29 cellular contexts compared by ENCODE assay signal in genomic region chr6:29710281-29710941, GRCh38. TPM values are rescaled to one million over a fixed set of nuclear protein-coding genes. Genes with fewer than 3 reads are reported as not detected.
A peak's percentile ranks its signal among the peaks of the same experiment; 100 is the strongest.
DNase-seq lines count a peak whose midpoint lies in the region; ATAC-seq and TF ChIP-seq lines count a peak whose summit lies in the region.
"Had no signal": no experiment of that assay in that cellular context is flagged by ENCODE, and none has a peak within 500 bp of the region (broad histone marks: within the 10 kb centered on the region; RNA-seq: fewer than 3 reads in every experiment).

No MANE protein-coding gene starts in this region.

- no peak overlapping the region for H2AFZ ChIP-seq in SK-N-SH (ENCODE audit: low read depth)
- H2AFZ ChIP-seq: GM23248 had no signal

- no peaks in the 10 kb centered on the region for H3K9me3 ChIP-seq in CD4-positive, alpha-beta memory T cell (ENCODE audit: control insufficient read depth in 1 of 2, low read length in 2 of 2)
- no peaks in the 10 kb centered on the region for H3K9me3 ChIP-seq in SK-N-SH
- H3K9me3 ChIP-seq: A549, pancreas, stomach, thyroid gland, vagina had no signal

- H3K27ac ChIP-seq in CD4-positive, alpha-beta memory T cell (ENCODE audit: low read depth, low read length): no peak overlapping the region
- H3K27ac ChIP-seq in SK-N-SH (ENCODE audit: low read depth in 2 of 2, low read length in 1 of 2): no peak overlapping the region
- H3K27ac ChIP-seq: A549, epithelial cell of prostate, GM23248, pancreas, thyroid gland, vagina had no signal

- no peak for ATAC-seq in activated CD8-positive, alpha-beta T cell treated with anti-CD3 and anti-CD28 coated beads, Interleukin-2, amount 10 ng/mL, durations not matched to agents 7 days and 5 days
- no peak for ATAC-seq in naive thymus-derived CD8-positive, alpha-beta T cell
- ATAC-seq in GM19395 (IDR thresholded peaks at IDR 0.05; ENCODE audit: unreplicated experiment): no peak
- no peak for ATAC-seq in HG02870 (IDR thresholded peaks at IDR 0.05; ENCODE audit: unreplicated experiment)
- ATAC-seq: A549, pancreas, WTC11 had no signal

- WGBS in SK-N-SH (ENCODE audit: low lambda C conversion rate): 13% methylated on average over 8 of the region's 8 CpGs

- H3K27me3 Mint-ChIP-seq in CD4-positive, alpha-beta memory T cell: no peaks in the 10 kb centered on the region
- no peaks in the 10 kb centered on the region for H3K27me3 Mint-ChIP-seq in activated CD8-positive, alpha-beta T cell treated with anti-CD3 and anti-CD28 coated beads, Interleukin-2, amount 10 ng/mL, durations not matched to agents 7 days and 5 days (ENCODE audit: low read depth)
- no peaks in the 10 kb centered on the region for H3K27me3 Mint-ChIP-seq in naive thymus-derived CD8-positive, alpha-beta T cell

- H3K36me3 Mint-ChIP-seq in CD4-positive, alpha-beta memory T cell: no peaks in the 10 kb centered on the region
- peaks cover 2% of the 10 kb centered on the region for H3K36me3 Mint-ChIP-seq in activated CD8-positive, alpha-beta T cell treated with anti-CD3 and anti-CD28 coated beads, Interleukin-2, amount 10 ng/mL, durations not matched to agents 7 days and 5 days (ENCODE audit: low read depth)
- H3K36me3 Mint-ChIP-seq in naive thymus-derived CD8-positive, alpha-beta T cell: no peaks in the 10 kb centered on the region
- H3K36me3 Mint-ChIP-seq: IgD-negative memory B cell, WTC11 had no signal

- H3K9me3 Mint-ChIP-seq in CD4-positive, alpha-beta memory T cell: no peaks in the 10 kb centered on the region
- H3K9me3 Mint-ChIP-seq in activated CD8-positive, alpha-beta T cell treated with anti-CD3 and anti-CD28 coated beads, Interleukin-2, amount 10 ng/mL, durations not matched to agents 7 days and 5 days (ENCODE audit: insufficient read depth): no peaks in the 10 kb centered on the region
- H3K9me3 Mint-ChIP-seq in naive thymus-derived CD8-positive, alpha-beta T cell: no peaks in the 10 kb centered on the region
- H3K9me3 Mint-ChIP-seq: IgD-negative memory B cell, nephron progenitor cell, WTC11 had no signal

- no peak for TF ChIP-seq RAD21 in SK-N-SH (IDR thresholded peaks at IDR 0.05; ENCODE audit: low read length)

- no peaks in the 10 kb centered on the region for H3F3A ChIP-seq in SK-N-SH (replicated peaks; ENCODE audit: insufficient read depth)

- CTCF ChIA-PET in CD4-positive, alpha-beta memory T cell (lab: Charles Lee; ENCODE audit: partially characterized antibody): interaction anchor here (1.0 to 8.2 kb wide), 2 partner anchors 28 to 41 kb away, joined by 3 to 100 read pairs; no protein-coding TSS in a partner anchor
- CTCF ChIA-PET in activated CD8-positive, alpha-beta T cell treated with anti-CD3 and anti-CD28 coated beads, Interleukin-2, amount 10 ng/mL, durations not matched to agents 7 days and 5 days (lab: Charles Lee): interaction anchor here (1.2 to 4.8 kb wide), 4 partner anchors 28 to 124 kb away, joined by 4 to 27 read pairs (median 12); no protein-coding TSS in a partner anchor
- CTCF ChIA-PET in SK-N-SH (lab: Yijun Ruan, JAX): interaction anchor here (0.6 to 1.9 kb wide), 5 partner anchors 13 to 134 kb away, joined by 3 to 5 read pairs (median 4); no protein-coding TSS in a partner anchor

- peak overlapping the region; percentile 63 to 87 (median 83) for H3K27ac Mint-ChIP-seq in CD4-positive, alpha-beta memory T cell
- peak overlapping the region; percentile 73 for H3K27ac Mint-ChIP-seq in activated CD8-positive, alpha-beta T cell treated with anti-CD3 and anti-CD28 coated beads, Interleukin-2, amount 10 ng/mL, durations not matched to agents 7 days and 5 days
- peak overlapping the region in 9 of 10 donors; percentile 47 to 91 (median 89) for H3K27ac Mint-ChIP-seq in naive thymus-derived CD8-positive, alpha-beta T cell
- H3K27ac Mint-ChIP-seq: nephron progenitor cell, WTC11 had no signal

- peak overlapping the region in 7 of 8 donors; percentile 5 to 78 (median 48) for H3K4me3 Mint-ChIP-seq in CD4-positive, alpha-beta memory T cell
- H3K4me3 Mint-ChIP-seq in activated CD8-positive, alpha-beta T cell treated with anti-CD3 and anti-CD28 coated beads, Interleukin-2, amount 10 ng/mL, durations not matched to agents 7 days and 5 days: no peak overlapping the region
- peak overlapping the region in 8 of 10 donors; percentile 39 to 78 (median 64) for H3K4me3 Mint-ChIP-seq in naive thymus-derived CD8-positive, alpha-beta T cell
- H3K4me3 Mint-ChIP-seq: IgD-negative memory B cell, nephron progenitor cell, WTC11 had no signal

- peaks cover 72% of the 10 kb centered on the region for H3K4me1 ChIP-seq in CD4-positive, alpha-beta memory T cell (ENCODE audit: insufficient read depth, low read length)
- H3K4me1 ChIP-seq in SK-N-SH (ENCODE audit: control insufficient read depth in 1 of 2, insufficient read depth in 2 of 2, low read depth in 1 of 2, low read length in 1 of 2): no peaks in the 10 kb centered on the region
- H3K4me1 ChIP-seq: A549, pancreas, thyroid gland, vagina had no signal

- no peak overlapping the region for H3K4me3 ChIP-seq in CD4-positive, alpha-beta memory T cell (ENCODE audit: low read length in 2 of 2)
- no peak overlapping the region for H3K4me3 ChIP-seq in SK-N-SH (ENCODE audit: low read depth in 2 of 2, low read length in 1 of 2)
- H3K4me3 ChIP-seq: A549, GM23248, pancreas, skin epidermis, stomach, thyroid gland, vagina had no signal

- DNase-seq in activated CD8-positive, alpha-beta memory T cell treated with anti-CD3 and anti-CD28 coated beads for 24 hours: peak; percentile 59
- no peak for DNase-seq in activated CD8-positive, alpha-beta memory T cell treated with anti-CD3 and anti-CD28 coated beads, Interleukin-2, amount 50 U/mL, for 48 hours
- no peak for DNase-seq in CD4-positive, alpha-beta memory T cell
- DNase-seq in activated CD8-positive, alpha-beta T cell treated with anti-CD3 and anti-CD28 coated beads, Interleukin-2, amount 10 ng/mL, durations not matched to agents 7 days and 5 days: no peak
- DNase-seq in naive thymus-derived CD8-positive, alpha-beta T cell: no peak
- DNase-seq in SK-N-SH: no peak
- DNase-seq: DMS 273 treated with DMSO at 0.1 percent for 48 hours; effector CD8-positive, alpha-beta T cell; EL; GM23248; mammary epithelial cell; NCI-H510A; nephron progenitor cell; pancreas; retina; SHP77 treated with DMSO at 0.1 percent for 48 hours; stomach; thyroid gland had no signal

- no peak for TF ChIP-seq CTCF in SK-N-SH (IDR thresholded peaks at IDR 0.05)

- no peaks in the 10 kb centered on the region for H3K27me3 ChIP-seq in CD4-positive, alpha-beta memory T cell (ENCODE audit: insufficient read depth, low read length)
- H3K27me3 ChIP-seq in SK-N-SH (ENCODE audit: insufficient read depth): peaks cover 29% of the 10 kb centered on the region; the same call in 1 of the 2 replicates
- H3K27me3 ChIP-seq: thyroid gland, vagina had no signal

- no peak overlapping the region for H3K9ac ChIP-seq in SK-N-SH
- H3K9ac ChIP-seq: GM23248 had no signal

- no peaks in the 10 kb centered on the region for H3K9me2 ChIP-seq in SK-N-SH

- no peaks in the 10 kb centered on the region for H3K79me2 ChIP-seq in SK-N-SH (ENCODE audit: insufficient read depth)

- H3K36me3 ChIP-seq in CD4-positive, alpha-beta memory T cell (ENCODE audit: insufficient read depth, low read length): no peaks in the 10 kb centered on the region
- no peaks in the 10 kb centered on the region for H3K36me3 ChIP-seq in SK-N-SH (replicated peaks in 1 of 2; ENCODE audit: control insufficient read depth in 1 of 2, insufficient read depth in 2 of 2, low read length in 1 of 2)
- H3K36me3 ChIP-seq: pancreas, stomach, thyroid gland, vagina had no signal

- H3K4me2 ChIP-seq in SK-N-SH: no peak overlapping the region
- H3K4me2 ChIP-seq: A549 had no signal

- POLR2A ChIA-PET in CD4-positive, alpha-beta memory T cell (lab: Charles Lee; ENCODE audit: partially characterized antibody): interaction anchor here (0.8 to 10.0 kb wide), 4 partner anchors 11 to 43 kb away, joined by 3 to 158 read pairs (median 9); partner anchors contain the start of gene HLA-F
- POLR2A ChIA-PET in activated CD8-positive, alpha-beta T cell treated with anti-CD3 and anti-CD28 coated beads, Interleukin-2, amount 10 ng/mL, durations not matched to agents 7 days and 5 days (lab: Charles Lee): interaction anchor here (0.6 to 0.7 kb wide), 2 partner anchors 12 to 50 kb away, joined by 3 read pairs; no protein-coding TSS in a partner anchor
- POLR2A ChIA-PET in naive thymus-derived CD8-positive, alpha-beta T cell (lab: Charles Lee): interaction anchor here (0.7 to 4.3 kb wide), 6 partner anchors 11 to 41 kb away, joined by 4 to 33 read pairs (median 14); partner anchors contain the start of gene HLA-F
- POLR2A ChIA-PET in SK-N-SH (lab: Yijun Ruan, JAX): no interaction called here

- peaks cover 52 to 87% (median 76%) of the 10 kb centered on the region in 4 donors for H3K4me1 Mint-ChIP-seq in CD4-positive, alpha-beta memory T cell
- peaks cover 78% of the 10 kb centered on the region for H3K4me1 Mint-ChIP-seq in activated CD8-positive, alpha-beta T cell treated with anti-CD3 and anti-CD28 coated beads, Interleukin-2, amount 10 ng/mL, durations not matched to agents 7 days and 5 days (ENCODE audit: low read depth)
- peaks cover 51 to 96% (median 83%) of the 10 kb centered on the region in 4 donors for H3K4me1 Mint-ChIP-seq in naive thymus-derived CD8-positive, alpha-beta T cell
- H3K4me1 Mint-ChIP-seq: nephron progenitor cell had no signal

- intact Hi-C loops in CD4-positive, alpha-beta memory T cell (cut with micrococcal nuclease): no loop called here

- TF ChIP-seq EP300 in SK-N-SH (IDR thresholded peaks at IDR 0.05; ENCODE audit: borderline replicate concordance in 1 of 2, low read depth in 1 of 2, low read length in 1 of 2): no peak

- H4K20me1 ChIP-seq in SK-N-SH (ENCODE audit: insufficient read depth): no peaks in the 10 kb centered on the region

RNA-seq across cellular contexts. Expression of gene HLA-F, which starts 12.8 kb away (rescaled TPM):
- 100 to 1,000 TPM; 573 to 585 TPM for total RNA-seq in CD4-positive, alpha-beta memory T cell
- polyA plus RNA-seq in CD4-positive, alpha-beta memory T cell: 100 to 1,000 TPM; 379 to 418 TPM
- total RNA-seq in activated CD8-positive, alpha-beta T cell treated with anti-CD3 and anti-CD28 coated beads, Interleukin-2, amount 10 ng/mL, durations not matched to agents 7 days and 5 days: 100 to 1,000 TPM; 170 to 181 TPM
- total RNA-seq in naive thymus-derived CD8-positive, alpha-beta T cell: 100 to 1,000 TPM; 717 to 744 TPM
- 100 to 1,000 TPM; 457 to 626 (median 619) TPM for polyA plus RNA-seq in naive thymus-derived CD8-positive, alpha-beta T cell
- polyA plus RNA-seq in SK-N-SH (2012; rRNA removed): 0.28 and 0.31 TPM in 2 replicates
- 0.07 and 0.08 TPM in 2 replicates for polyA plus RNA-seq in SK-N-SH (2012; cell fraction: cytosol; rRNA removed)
- polyA plus RNA-seq in SK-N-SH (2012; cell fraction: nucleus; rRNA removed): 0.25 and 0.34 TPM in 2 replicates

RNA-seq across cellular contexts. Expression of gene ZFP57, which starts 29.5 kb away (rescaled TPM):
- not detected for total RNA-seq in CD4-positive, alpha-beta memory T cell
- 1 to 10 TPM; 2.4 to 3.0 TPM for polyA plus RNA-seq in CD4-positive, alpha-beta memory T cell
- total RNA-seq in activated CD8-positive, alpha-beta T cell treated with anti-CD3 and anti-CD28 coated beads, Interleukin-2, amount 10 ng/mL, durations not matched to agents 7 days and 5 days: not detected
- 1 to 10 TPM; 4.6 to 5.6 TPM for total RNA-seq in naive thymus-derived CD8-positive, alpha-beta T cell
- polyA plus RNA-seq in naive thymus-derived CD8-positive, alpha-beta T cell: 1 to 10 TPM in 1 of 3 donors, not detected in 2; 1.8 TPM
- not detected in 2 replicates for polyA plus RNA-seq in SK-N-SH (2012; rRNA removed)
- polyA plus RNA-seq in SK-N-SH (2012; cell fraction: cytosol; rRNA removed): not detected in 2 replicates
- not detected in 2 replicates for polyA plus RNA-seq in SK-N-SH (2012; cell fraction: nucleus; rRNA removed)
- total RNA-seq: glomerular endothelial cell, GM23248, stomach, thyroid gland had no signal
- polyA plus RNA-seq: GM23248 had no signal

RNA-seq across cellular contexts. Expression of gene MOG, which starts 53.5 kb away (rescaled TPM):
- total RNA-seq in CD4-positive, alpha-beta memory T cell: not detected
- polyA plus RNA-seq in CD4-positive, alpha-beta memory T cell: not detected
- not detected for total RNA-seq in activated CD8-positive, alpha-beta T cell treated with anti-CD3 and anti-CD28 coated beads, Interleukin-2, amount 10 ng/mL, durations not matched to agents 7 days and 5 days
- not detected for total RNA-seq in naive thymus-derived CD8-positive, alpha-beta T cell
- polyA plus RNA-seq in naive thymus-derived CD8-positive, alpha-beta T cell: not detected
- polyA plus RNA-seq in SK-N-SH (2012; rRNA removed): not detected in 2 replicates
- polyA plus RNA-seq in SK-N-SH (2012; cell fraction: cytosol; rRNA removed): not detected in 2 replicates
- polyA plus RNA-seq in SK-N-SH (2012; cell fraction: nucleus; rRNA removed): not detected in 2 replicates
- total RNA-seq: bronchial epithelial cell, glomerular endothelial cell, GM23248, mammary epithelial cell, mucosa of gallbladder, pancreas, stomach, thyroid gland, vagina had no signal
- polyA plus RNA-seq: A549, GM23248, IgD-negative memory B cell, mammary epithelial cell, pancreas, stomach had no signal

Comparison
In these comparisons a context has a peak if more than half of its experiments do, and no peak if none do; other contexts are left out.
1. RNA of gene ZFP57, which starts 29.5 kb away (total RNA-seq): 4.6 to 5.6 TPM in naive thymus-derived CD8-positive, alpha-beta T cell; not detected in CD4-positive, alpha-beta memory T cell and not detected in activated CD8-positive, alpha-beta T cell treated with anti-CD3 and anti-CD28 coated beads, Interleukin-2, amount 10 ng/mL, durations not matched to agents 7 days and 5 days; every median in the first group is over 4 times any median in the second.
2. Peak in every context shown above with its lines, with median percentiles within 50 percentile points of each other: H3K27ac Mint-ChIP-seq.